In genomic region chr12:1632702-1633101, GRCh38 we compare ENCODE assay signal across 15 cellular contexts. TPM values are rescaled to one million over a fixed set of nuclear protein-coding genes. Genes with fewer than 3 reads are reported as not detected.
"Had no signal": no experiment of that assay in that cellular context is flagged by ENCODE, and none has a peak within 500 bp of the region (broad histone marks: within the 10 kb centered on the region; RNA-seq: fewer than 3 reads in every experiment).

No MANE protein-coding gene starts in this region.

- FAIRE-seq: urothelium cell line had no signal

- H3K27ac ChIP-seq: cardiac muscle cell, ovary, skin epidermis had no signal

- H3K36me3 ChIP-seq: ovary had no signal

- DNase-seq: activated CD4-positive, alpha-beta T cell treated with anti-CD3 and anti-CD28 coated beads for 48 hours; activated CD8-positive, alpha-beta T cell treated with anti-CD3 and anti-CD28 coated beads, Interleukin-2, amount 10 ng/mL, durations not matched to agents 7 days and 5 days; activated naive CD4-positive, alpha-beta T cell treated with anti-CD3 and anti-CD28 coated beads for 36 hours; cortex of kidney; effector CD8-positive, alpha-beta T cell; hippocampal formation; mammary epithelial cell; ovary; stimulated activated CD4-positive, alpha-beta T cell treated with anti-CD3 and anti-CD28 coated beads, Interleukin-4, amount 100 ng/mL, for 4 hours; stimulated activated naive CD8-positive, alpha-beta T cell treated with anti-CD3 and anti-CD28 coated beads, Interleukin-15, amount 100 ng/mL, for 72 hours had no signal

- ATAC-seq: activated CD8-positive, alpha-beta T cell treated with anti-CD3 and anti-CD28 coated beads, Interleukin-2, amount 10 ng/mL, durations not matched to agents 7 days and 5 days; natural killer cell treated with Interleukin-12 subunit alpha and Interleukin-12 subunit beta and Interleukin-15 and Interleukin-18, amount 100 ng/mL, for 72 hours; stimulated activated naive CD8-positive, alpha-beta T cell treated with anti-CD3 and anti-CD28 coated beads, Interleukin-15, amount 100 ng/mL, for 72 hours; WTC11 had no signal

- H3K4me3 ChIP-seq: cardiac muscle cell, ovary, skin epidermis had no signal

- H3K27me3 ChIP-seq: ovary had no signal

- H3K9me3 ChIP-seq: ovary had no signal

RNA-seq across cellular contexts. Expression of gene WNT5B, which starts 3.7 kb away (rescaled TPM):
- total RNA-seq: activated CD8-positive, alpha-beta T cell treated with anti-CD3 and anti-CD28 coated beads, Interleukin-2, amount 10 ng/mL, durations not matched to agents 7 days and 5 days; activated naive CD4-positive, alpha-beta T cell treated with anti-CD3 and anti-CD28 coated beads for 36 hours had no signal
